ENCODE assay signal across 9 cellular contexts in the genomic region with DNA sequence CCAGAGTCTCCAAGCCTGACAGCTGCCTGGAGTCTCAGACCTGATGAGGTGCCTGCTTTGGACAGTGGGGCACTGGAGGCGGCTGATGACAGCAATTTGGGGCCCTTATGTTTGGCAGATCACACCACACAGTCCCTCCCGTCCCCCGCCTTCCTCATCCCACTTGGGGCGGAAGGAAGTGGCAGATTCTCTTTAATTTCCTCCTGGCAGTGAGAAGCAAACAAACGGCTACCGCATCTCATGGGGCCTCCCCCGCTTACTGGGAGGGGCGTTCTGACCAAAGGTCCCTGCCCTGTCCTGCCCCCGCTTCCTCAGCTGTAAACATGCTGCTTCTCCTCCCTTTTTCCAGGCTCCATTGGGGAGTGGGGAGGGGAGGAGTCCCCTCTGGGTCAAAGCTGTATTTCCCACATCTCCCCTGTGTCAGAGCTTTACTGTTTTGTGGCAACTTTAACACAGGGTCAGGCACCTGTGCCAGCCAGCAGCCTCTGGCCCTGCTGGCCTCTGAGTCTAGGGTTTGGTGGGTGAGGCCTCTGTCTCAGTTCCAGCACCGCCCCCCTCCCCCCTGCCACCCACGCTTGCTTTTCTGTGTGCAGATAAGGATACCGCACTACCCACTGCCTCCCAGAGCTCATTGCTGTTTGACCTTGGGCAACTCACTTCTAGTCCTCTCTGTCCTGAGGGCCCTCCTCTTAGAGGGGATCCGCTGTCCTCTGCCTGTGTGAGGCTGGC. TPM values are rescaled to one million over a fixed set of nuclear protein-coding genes. Genes with fewer than 3 reads are reported as not detected.
DNase-seq lines count a peak whose midpoint lies in the region; ATAC-seq and TF ChIP-seq lines count a peak whose summit lies in the region.
"Had no signal": no experiment of that assay in that cellular context is flagged by ENCODE, and none has a peak within 500 bp of the region (broad histone marks: within the 10 kb centered on the region; RNA-seq: fewer than 3 reads in every experiment).

No MANE protein-coding gene starts in this region.

- DNase-seq in breast epithelium (ENCODE audit: low spot score in 2 of 2): peak in 1 of 2 donors; percentile 50
- DNase-seq in mammary epithelial cell: no peak
- DNase-seq in activated gamma-delta T cell treated with anti-CD3 and anti-CD28 coated beads, Interleukin-2, amount 50 U/mL, for 16 hours (ENCODE audit: low read depth): peak; percentile 75
- DNase-seq in stimulated activated CD4-positive, alpha-beta T cell treated with anti-CD3 and anti-CD28 coated beads, TNF-alpha, amount 100 ng/mL, for 48 hours (ENCODE audit: low read depth in 3 of 3): peak; percentile 44 to 70 (median 62)
- no peak for DNase-seq in NCI-H2107 (lab: John Stamatoyannopoulos, UW)

- H2AFZ ChIP-seq in mammary epithelial cell (ENCODE audit: low read depth, low read length): no peak overlapping the region

- no TSS peak for BruUV-seq in mammary epithelial cell (replicated peaks; lab: Mats Ljungman, UMichigan)

- in situ Hi-C loops in mammary epithelial cell (cut with MboI; ENCODE audit: low sequenced_read_pairs in 2 of 2): loop anchor here in 1 of 2 donors (10.0 to 25.0 kb wide), 2 partner anchors 155 to 258 kb away; partner anchors contain the start of gene ESRP2

- intact Hi-C loops in breast epithelium (cut with DNase I; ENCODE audit: low total_unique reads) (loop anchor here (10.0 kb wide), 1 partner anchor 155 kb away; the partner anchor contains the start of gene ESRP2), mammary epithelial cell (cut with micrococcal nuclease) (no loop called here)

- H4K20me1 ChIP-seq in mammary epithelial cell (ENCODE audit: insufficient read depth, low read length): no peaks in the 10 kb centered on the region

- H3K79me2 ChIP-seq in mammary epithelial cell (ENCODE audit: insufficient read depth, low read length): no peaks in the 10 kb centered on the region

- TF ChIP-seq CTCF in breast epithelium (IDR thresholded peaks at IDR 0.05) (no peak), mammary epithelial cell (conservative IDR thresholded peaks at IDR 0.05 in 1 of 2, IDR thresholded peaks at IDR 0.05 in 1 of 2; ENCODE audit: extremely low read depth in 1 of 2, insufficient read depth in 1 of 2, low read depth in 1 of 2, low read length in 2 of 2) (no peak)

- CTCF ChIA-PET in mammary epithelial cell (lab: Charles Lee; ENCODE audit: low non-redundant PET): no interaction called here

- no peaks in the 10 kb centered on the region for H3K36me3 ChIP-seq in breast epithelium
- peaks cover 2% of the 10 kb centered on the region for H3K36me3 ChIP-seq in mammary epithelial cell (ENCODE audit: insufficient read depth, low read length)

- TF ChIP-seq POLR2A in breast epithelium (IDR thresholded peaks at IDR 0.05): no peak

- H3K4me3 ChIP-seq in breast epithelium (no peak overlapping the region), mammary epithelial cell (replicated peaks in 1 of 3; ENCODE audit: insufficient read depth in 1 of 3, low read depth in 2 of 3, low read length in 3 of 3) (no peak overlapping the region)
- H3K4me3 ChIP-seq: SK-N-MC had no signal

- H3K4me1 ChIP-seq in breast epithelium (peaks cover 4 to 6% of the 10 kb centered on the region in 2 donors), mammary epithelial cell (ENCODE audit: insufficient read depth, low read length) (peaks cover 15% of the 10 kb centered on the region)

- H3K27me3 ChIP-seq in breast epithelium (no peaks in the 10 kb centered on the region), mammary epithelial cell (ENCODE audit: insufficient read depth, low read length) (no peaks in the 10 kb centered on the region), layer of hippocampus (ENCODE audit: control insufficient read depth, insufficient read depth, low read length) (no peaks in the 10 kb centered on the region)

- no peak for ATAC-seq in HG03354 (IDR thresholded peaks at IDR 0.05; ENCODE audit: poor library complexity, severe bottlenecking, unreplicated experiment)
- no peak for ATAC-seq in GM18907 (IDR thresholded peaks at IDR 0.05; ENCODE audit: unreplicated experiment)

- dilution Hi-C loops in mammary epithelial cell (cut with HindIII; ENCODE audit: low sequenced_read_pairs): loop anchor here (10.0 kb wide), 1 partner anchor 145 kb away; no protein-coding TSS in a partner anchor

- H3K9ac ChIP-seq in mammary epithelial cell (ENCODE audit: insufficient read depth, low read length): no peak overlapping the region

- H3K27ac ChIP-seq in breast epithelium (peak overlapping the region; percentile 56 to 99), mammary epithelial cell (ENCODE audit: insufficient read depth, low read depth, low read length) (no peak overlapping the region), layer of hippocampus (ENCODE audit: low read depth, low read length) (peak overlapping the region; percentile 80)
- H3K27ac ChIP-seq: SK-N-MC had no signal

- H3K9me3 ChIP-seq in breast epithelium (no peaks in the 10 kb centered on the region), mammary epithelial cell (replicated peaks; ENCODE audit: insufficient read depth, low read length) (no peaks in the 10 kb centered on the region)

- 68% methylated on average over 8 of the region's 13 CpGs for WGBS in mammary epithelial cell (ENCODE audit: low coverage, missing lambda C conversion rate)

- H3K4me2 ChIP-seq in mammary epithelial cell (ENCODE audit: insufficient read depth, low read depth, low read length): no peak overlapping the region

RNA-seq across cellular contexts. Expression of gene NFATC3, which starts 5.4 kb away (rescaled TPM):
- total RNA-seq in breast epithelium (10 to 100 TPM; 52.0 to 64.2 (median 60.6) TPM), mammary epithelial cell (10 to 100 TPM; 19.2 to 27.3 TPM)
- 9.9 TPM for polyA plus RNA-seq in mammary epithelial cell
- 46.6 TPM for polyA minus RNA-seq in mammary epithelial cell

RNA-seq across cellular contexts. Expression of gene DUS2, which starts 56.7 kb away (rescaled TPM):
- total RNA-seq in breast epithelium (10 to 100 TPM in 1 of 3 donors, 1 to 10 TPM in 2; 6.9 to 10.5 (median 7.7) TPM), mammary epithelial cell (10 to 100 TPM; 16.5 to 22.9 TPM)
- polyA plus RNA-seq in mammary epithelial cell: 20.8 TPM
- polyA minus RNA-seq in mammary epithelial cell: 4.9 TPM

RNA-seq across cellular contexts. Expression of gene DDX28, which starts 56.7 kb away (rescaled TPM):
- total RNA-seq in breast epithelium: 1 to 10 TPM; 7.2 to 7.5 (median 7.5) TPM
- 10 to 100 TPM in 1 of 2 donors, 1 to 10 TPM in 1; 9.7 to 10.1 TPM for total RNA-seq in mammary epithelial cell
- 14.6 TPM for polyA plus RNA-seq in mammary epithelial cell
- polyA minus RNA-seq in mammary epithelial cell: 6.5 TPM

Comparison
In these comparisons a context has a peak if more than half of its experiments do, and no peak if none do; other contexts are left out.
1. DNase-seq: peak in activated gamma-delta T cell treated with anti-CD3 and anti-CD28 coated beads, Interleukin-2, amount 50 U/mL, for 16 hours (single experiment) and stimulated activated CD4-positive, alpha-beta T cell treated with anti-CD3 and anti-CD28 coated beads, TNF-alpha, amount 100 ng/mL, for 48 hours (3 of 3); none in mammary epithelial cell (single experiment) and NCI-H2107 (single experiment).